16 cellular contexts compared by ENCODE assay signal in the genomic region with DNA sequence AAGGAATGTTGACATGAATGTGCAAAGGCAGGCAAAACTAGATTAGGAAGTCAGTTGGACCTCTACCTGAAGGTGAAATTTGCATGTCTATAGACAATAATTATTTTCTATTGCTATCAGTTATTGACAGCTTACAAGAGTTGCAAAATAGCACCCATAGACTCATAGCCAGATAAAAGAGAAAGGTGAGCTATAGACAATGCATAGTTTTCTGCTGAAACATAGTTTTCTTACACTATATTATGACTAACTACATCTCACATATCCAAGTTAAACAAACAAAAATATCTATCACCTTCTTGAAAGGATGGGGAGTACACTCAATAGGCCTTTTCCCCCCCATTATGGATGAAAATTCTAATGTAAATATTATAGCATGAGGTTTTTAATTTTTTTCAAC.
DNase-seq lines count a peak whose midpoint lies in the region; ATAC-seq and TF ChIP-seq lines count a peak whose summit lies in the region.
"Had no signal": no experiment of that assay in that cellular context is flagged by ENCODE, and none has a peak within 500 bp of the region (broad histone marks: within the 10 kb centered on the region; RNA-seq: fewer than 3 reads in every experiment).

No MANE protein-coding gene starts in this region.

- no peak overlapping the region for H3K4ac ChIP-seq in mesenchymal stem cell (ENCODE audit: low read depth in 1 of 2, low read length in 2 of 2)

- no peaks in the 10 kb centered on the region for H3K27me3 ChIP-seq in mammary epithelial cell (ENCODE audit: insufficient read depth, low read length)
- no peaks in the 10 kb centered on the region for H3K27me3 ChIP-seq in foreskin keratinocyte
- no peaks in the 10 kb centered on the region for H3K27me3 ChIP-seq in smooth muscle cell (ENCODE audit: low read depth)
- H3K27me3 ChIP-seq in mesenchymal stem cell (ENCODE audit: control insufficient read depth in 1 of 2, insufficient read depth in 1 of 2, low read length in 2 of 2): no peaks in the 10 kb centered on the region

- no peak overlapping the region for H4K91ac ChIP-seq in mesenchymal stem cell (ENCODE audit: low read length)

- no peak overlapping the region for H3K14ac ChIP-seq in mesenchymal stem cell (ENCODE audit: low read length in 2 of 2)

- no peak overlapping the region for H2BK12ac ChIP-seq in mesenchymal stem cell (ENCODE audit: low read length in 2 of 2)

- H2AFZ ChIP-seq in mammary epithelial cell (ENCODE audit: low read depth, low read length) (no peak overlapping the region), smooth muscle cell (ENCODE audit: low read depth) (no peak overlapping the region), mesenchymal stem cell (ENCODE audit: low read depth, low read length) (no peak overlapping the region)
- H2AFZ ChIP-seq: GM23248 had no signal

- H3K27ac ChIP-seq in RWPE1: no peak overlapping the region
- no peak overlapping the region for H3K27ac ChIP-seq in mammary epithelial cell (ENCODE audit: insufficient read depth, low read depth, low read length)
- no peak overlapping the region for H3K27ac ChIP-seq in foreskin keratinocyte
- peak overlapping the region; percentile 79 for H3K27ac ChIP-seq in smooth muscle cell (ENCODE audit: low read depth)
- H3K27ac ChIP-seq in mesenchymal stem cell (ENCODE audit: low read length, poor library complexity, severe bottlenecking): no peak overlapping the region
- H3K27ac ChIP-seq: GM23248 had no signal

- TF ChIP-seq CTCF in RWPE1 (conservative IDR thresholded peaks at IDR 0.05; ENCODE audit: low read depth): no peak
- no peak for TF ChIP-seq CTCF in mammary epithelial cell (conservative IDR thresholded peaks at IDR 0.05 in 1 of 2, IDR thresholded peaks at IDR 0.05 in 1 of 2; ENCODE audit: extremely low read depth in 1 of 2, insufficient read depth in 1 of 2, low read depth in 1 of 2, low read length in 2 of 2)
- TF ChIP-seq CTCF in foreskin keratinocyte (conservative IDR thresholded peaks at IDR 0.05): no peak
- no peak for TF ChIP-seq CTCF in smooth muscle cell (IDR thresholded peaks at IDR 0.05; ENCODE audit: borderline replicate concordance, insufficient read depth, poor library complexity, severe bottlenecking)
- TF ChIP-seq CTCF in lower leg skin (IDR thresholded peaks at IDR 0.05): no peak

- no peaks in the 10 kb centered on the region for H3K79me1 ChIP-seq in mesenchymal stem cell (replicated peaks; ENCODE audit: low read length, poor library complexity, severe bottlenecking)

- DNase-seq in RWPE1 (ENCODE audit: low spot score) (peak; percentile 10), mammary epithelial cell (peak; percentile 1), foreskin keratinocyte (peak; percentile 1 to 20), smooth muscle cell (lab: John Stamatoyannopoulos, UW; ENCODE audit: unreplicated experiment) (no peak), lower leg skin (ENCODE audit: low spot score in 2 of 2) (no peak), GF-D8 (lab: John Stamatoyannopoulos, UW) (no peak), mesenchymal stem cell (no peak)
- DNase-seq: C1 segment of cervical spinal cord; Calu3; CD4-positive, alpha-beta memory T cell; COR-L47; DMS53; DMS79 treated with DMSO at 0.1 percent for 48 hours; GM23248; H7; HCEC 1CT had no signal

- CTCF ChIA-PET in RWPE1 (lab: Yijun Ruan, JAX): interaction anchor here (0.6 kb wide), 1 partner anchor 24 kb away, joined by 4 read pairs; no protein-coding TSS in a partner anchor
- CTCF ChIA-PET in mammary epithelial cell (lab: Charles Lee; ENCODE audit: low non-redundant PET): no interaction called here

- H2BK5ac ChIP-seq in mesenchymal stem cell (ENCODE audit: low read depth, low read length, poor library complexity, severe bottlenecking): no peak overlapping the region

- H3K79me2 ChIP-seq in mammary epithelial cell (ENCODE audit: insufficient read depth, low read length) (no peaks in the 10 kb centered on the region), smooth muscle cell (ENCODE audit: low read depth) (no peaks in the 10 kb centered on the region)

- in situ Hi-C loops in mammary epithelial cell (cut with MboI; ENCODE audit: low sequenced_read_pairs in 2 of 2): no loop called here

- no peak overlapping the region for H3K23ac ChIP-seq in mesenchymal stem cell (ENCODE audit: low read length in 2 of 2)

- intact Hi-C loops in mammary epithelial cell (cut with micrococcal nuclease): no loop called here
- intact Hi-C loops in lower leg skin (cut with DNase I; ENCODE audit: low total_unique reads): no loop called here

- no peak for TF ChIP-seq POLR2A in lower leg skin (IDR thresholded peaks at IDR 0.05)

- H3K9me3 ChIP-seq in mammary epithelial cell (replicated peaks; ENCODE audit: insufficient read depth, low read length) (no peaks in the 10 kb centered on the region), smooth muscle cell (replicated peaks; ENCODE audit: low read depth) (no peaks in the 10 kb centered on the region), mesenchymal stem cell (ENCODE audit: control insufficient read depth, low read length) (peaks cover 18% of the 10 kb centered on the region)

- H2BK15ac ChIP-seq in mesenchymal stem cell (ENCODE audit: low read depth, poor library complexity, severe bottlenecking): no peak overlapping the region

- H4K8ac ChIP-seq in mesenchymal stem cell (ENCODE audit: low read length): no peak overlapping the region

- H3K4me1 ChIP-seq in mammary epithelial cell (ENCODE audit: insufficient read depth, low read length) (no peaks in the 10 kb centered on the region), foreskin keratinocyte (no peaks in the 10 kb centered on the region), smooth muscle cell (ENCODE audit: low read depth) (peaks cover 19% of the 10 kb centered on the region), mesenchymal stem cell (ENCODE audit: control insufficient read depth, insufficient read depth, low read depth, low read length) (no peaks in the 10 kb centered on the region)

- no peak overlapping the region for H3K4me3 ChIP-seq in mammary epithelial cell (replicated peaks in 1 of 3; ENCODE audit: insufficient read depth in 1 of 3, low read depth in 2 of 3, low read length in 3 of 3)
- H3K4me3 ChIP-seq in smooth muscle cell: no peak overlapping the region
- no peak overlapping the region for H3K4me3 ChIP-seq in lower leg skin (ENCODE audit: low read depth, poor library complexity, severe bottlenecking)
- no peak overlapping the region for H3K4me3 ChIP-seq in mesenchymal stem cell (ENCODE audit: insufficient read depth in 1 of 2, low read depth in 1 of 2, low read length in 2 of 2)
- H3K4me3 ChIP-seq: GM23248 had no signal

- no peaks in the 10 kb centered on the region for H3K36me3 ChIP-seq in mammary epithelial cell (ENCODE audit: insufficient read depth, low read length)
- H3K36me3 ChIP-seq in smooth muscle cell (ENCODE audit: low read depth): no peaks in the 10 kb centered on the region
- H3K36me3 ChIP-seq in mesenchymal stem cell (ENCODE audit: control insufficient read depth in 1 of 2, insufficient read depth in 2 of 2, low read depth in 1 of 2, low read length in 2 of 2): no peaks in the 10 kb centered on the region

- H3K4me2 ChIP-seq in mammary epithelial cell (ENCODE audit: insufficient read depth, low read depth, low read length): no peak overlapping the region
- peak overlapping the region; percentile 56 for H3K4me2 ChIP-seq in smooth muscle cell
- no peak overlapping the region for H3K4me2 ChIP-seq in mesenchymal stem cell (ENCODE audit: low read length, poor library complexity, severe bottlenecking)

- H3K18ac ChIP-seq in mesenchymal stem cell (ENCODE audit: low read depth in 1 of 2, low read length in 2 of 2): no peak overlapping the region

- H3K9ac ChIP-seq in mammary epithelial cell (ENCODE audit: insufficient read depth, low read length): no peak overlapping the region
- no peak overlapping the region for H3K9ac ChIP-seq in smooth muscle cell (ENCODE audit: low read depth)
- H3K9ac ChIP-seq in mesenchymal stem cell (ENCODE audit: low read length): no peak overlapping the region
- H3K9ac ChIP-seq: GM23248 had no signal

- BruUV-seq in mammary epithelial cell (replicated peaks; lab: Mats Ljungman, UMichigan): no TSS peak

- dilution Hi-C loops in mammary epithelial cell (cut with HindIII; ENCODE audit: low sequenced_read_pairs): no loop called here

- ATAC-seq in foreskin keratinocyte: peak; percentile 44

- no peak overlapping the region for H2AK5ac ChIP-seq in mesenchymal stem cell (ENCODE audit: low read length, severe bottlenecking)

- POLR2A ChIA-PET in RWPE1 (lab: Yijun Ruan, JAX; ENCODE audit: low non-redundant PET): no interaction called here

- H4K20me1 ChIP-seq in mammary epithelial cell (ENCODE audit: insufficient read depth, low read length) (no peaks in the 10 kb centered on the region), smooth muscle cell (ENCODE audit: low read depth) (no peaks in the 10 kb centered on the region)

- H2BK120ac ChIP-seq in mesenchymal stem cell (ENCODE audit: low read depth, low read length): no peak overlapping the region

- H3F3A ChIP-seq in smooth muscle cell (ENCODE audit: low read depth): no peaks in the 10 kb centered on the region

Comparison
In these comparisons a context has a peak if more than half of its experiments do, and no peak if none do; other contexts are left out.
1. DNase-seq: peak in RWPE1 (single experiment), mammary epithelial cell (single experiment) and foreskin keratinocyte (2 of 2); none in smooth muscle cell (single experiment), lower leg skin (0 of 2), GF-D8 (single experiment) and mesenchymal stem cell (single experiment).